ENCODE assay signal across 28 cellular contexts in genomic region chr3:98322686-98323085, GRCh38.
"Had no signal": no experiment of that assay in that cellular context is flagged by ENCODE, and none has a peak within 500 bp of the region (broad histone marks: within the 10 kb centered on the region; RNA-seq: fewer than 3 reads in every experiment).

No MANE protein-coding gene starts in this region.

- H3K9me3 Mint-ChIP-seq: naive thymus-derived CD4-positive, alpha-beta T cell; natural killer cell treated with Interleukin-12 subunit alpha and Interleukin-12 subunit beta and Interleukin-15 and Interleukin-18, amount 100 ng/mL, for 72 hours; neural crest cell had no signal

- H3K4me3 Mint-ChIP-seq: naive thymus-derived CD4-positive, alpha-beta T cell; natural killer cell treated with Interleukin-12 subunit alpha and Interleukin-12 subunit beta and Interleukin-15 and Interleukin-18, amount 100 ng/mL, for 72 hours; neural crest cell; stimulated activated naive B cell treated with anti-CD40 and anti-IgM and Interleukin-4, amounts not matched to agents 10 μg/mL and 1 μg/mL and 100 μg/mL, for 72 hours had no signal

- ATAC-seq: mucosa of descending colon; naive thymus-derived CD4-positive, alpha-beta T cell; natural killer cell treated with Interleukin-12 subunit alpha and Interleukin-12 subunit beta and Interleukin-15 and Interleukin-18, amount 100 ng/mL, for 72 hours; pancreas; right cardiac atrium; sciatic nerve; stimulated activated naive B cell treated with anti-CD40 and anti-IgM and Interleukin-4, amounts not matched to agents 10 μg/mL and 1 μg/mL and 100 μg/mL, for 72 hours; stimulated activated naive CD8-positive, alpha-beta T cell treated with anti-CD3 and anti-CD28 coated beads, Interleukin-15, Interleukin-2, amounts not matched to agents 100 U/mL and 50 U/mL, for 24 hours; upper lobe of right lung had no signal

- H3K4me1 ChIP-seq: left ventricle myocardium inferior, pancreas, prostate gland, stomach, testis, upper lobe of right lung had no signal

- H3K4me3 ChIP-seq: left ventricle myocardium inferior, lung, mucosa of descending colon, pancreas, prostate gland, skin epidermis, stomach, testis, thyroid gland, upper lobe of right lung had no signal

- H3K36me3 ChIP-seq: left ventricle myocardium inferior, pancreas, prostate gland, stomach, thyroid gland, upper lobe of right lung had no signal

- DNase-seq: hypothalamus; islet precursor cell; left ventricle myocardium inferior; midbrain; mucosa of descending colon; naive thymus-derived CD4-positive, alpha-beta T cell; nucleus accumbens; pancreas; posterior cingulate gyrus; retina; right cardiac atrium; stimulated activated CD4-positive, alpha-beta T cell treated with anti-CD3 and anti-CD28 coated beads, Interleukin-12 subunit alpha, Interleukin-12 subunit beta, amount 100 ng/mL, for 4 hours; stimulated activated CD4-positive, alpha-beta T cell treated with anti-CD3 and anti-CD28 coated beads, Interleukin-15, amount 100 ng/mL, for 24 hours; stimulated activated CD4-positive, alpha-beta T cell treated with anti-CD3 and anti-CD28 coated beads, Interleukin-2, amount 100 ng/mL, for 24 hours; stimulated activated CD4-positive, alpha-beta T cell treated with anti-CD3 and anti-CD28 coated beads, Interleukin-4, amount 100 ng/mL, for 1 hour; stimulated activated naive B cell treated with anti-CD40 and anti-IgM and Interleukin-4, amounts not matched to agents 10 μg/mL and 1 μg/mL and 100 μg/mL, for 72 hours; stimulated activated naive CD8-positive, alpha-beta T cell treated with anti-CD3 and anti-CD28 coated beads, Interleukin-15, Interleukin-2, amounts not matched to agents 100 U/mL and 50 U/mL, for 24 hours; stomach; testis; thyroid gland; trophoblast cell; upper lobe of right lung had no signal

- H3K27ac ChIP-seq: left ventricle myocardium inferior, pancreas, prostate gland, skin epidermis, stomach, testis, thyroid gland, upper lobe of right lung had no signal

- H3K27ac Mint-ChIP-seq: naive thymus-derived CD4-positive, alpha-beta T cell; natural killer cell treated with Interleukin-12 subunit alpha and Interleukin-12 subunit beta and Interleukin-15 and Interleukin-18, amount 100 ng/mL, for 72 hours; stimulated activated naive B cell treated with anti-CD40 and anti-IgM and Interleukin-4, amounts not matched to agents 10 μg/mL and 1 μg/mL and 100 μg/mL, for 72 hours had no signal

- H3K27me3 ChIP-seq: pancreas, stomach, testis, thyroid gland, upper lobe of right lung had no signal

- H3K4me1 Mint-ChIP-seq: stimulated activated naive B cell treated with anti-CD40 and anti-IgM and Interleukin-4, amounts not matched to agents 10 μg/mL and 1 μg/mL and 100 μg/mL, for 72 hours had no signal

- H3K9me3 ChIP-seq: left ventricle myocardium inferior, mucosa of descending colon, pancreas, prostate gland, stomach, testis, thyroid gland, upper lobe of right lung had no signal

- H3K36me3 Mint-ChIP-seq: naive thymus-derived CD4-positive, alpha-beta T cell; natural killer cell treated with Interleukin-12 subunit alpha and Interleukin-12 subunit beta and Interleukin-15 and Interleukin-18, amount 100 ng/mL, for 72 hours; stimulated activated naive B cell treated with anti-CD40 and anti-IgM and Interleukin-4, amounts not matched to agents 10 μg/mL and 1 μg/mL and 100 μg/mL, for 72 hours had no signal
